Comparison of ENCODE assay signal across 1 cellular context in genomic region chr4:76430519-76431388, GRCh38.
TF ChIP-seq lines count a peak whose summit lies in the region.

No MANE protein-coding gene starts in this region.

TF ChIP-seq in K562, 482 proteins besides CTCF, POLR2A, EP300 and RAD21 (continued from another document):
- peak; percentile 54 for TF ChIP-seq SMC3 (conservative IDR thresholded peaks at IDR 0.05; ENCODE audit: insufficient read depth, low read depth, low read length)
- no peak for TF ChIP-seq ILK (tag; IDR thresholded peaks at IDR 0.05; ENCODE audit: borderline replicate concordance, low read depth)
- no peak for TF ChIP-seq TFE3 (CRISPR knock-in tag; IDR thresholded peaks at IDR 0.05)
- peak; percentile 38 for TF ChIP-seq DEAF1 (CRISPR knock-in tag; IDR thresholded peaks at IDR 0.05)
- no peak for TF ChIP-seq JUND (IDR thresholded peaks at IDR 0.05; ENCODE audit: borderline replicate concordance, low read depth, low read length)
- no peak for TF ChIP-seq JUND (tag; IDR thresholded peaks at IDR 0.05; ENCODE audit: borderline replicate concordance, low read depth, low read length)
- TF ChIP-seq ZNF384 (IDR thresholded peaks at IDR 0.05; ENCODE audit: low read depth, low read length) = peak; percentile 84
